11 cellular contexts compared by ENCODE assay signal in the genomic region with DNA sequence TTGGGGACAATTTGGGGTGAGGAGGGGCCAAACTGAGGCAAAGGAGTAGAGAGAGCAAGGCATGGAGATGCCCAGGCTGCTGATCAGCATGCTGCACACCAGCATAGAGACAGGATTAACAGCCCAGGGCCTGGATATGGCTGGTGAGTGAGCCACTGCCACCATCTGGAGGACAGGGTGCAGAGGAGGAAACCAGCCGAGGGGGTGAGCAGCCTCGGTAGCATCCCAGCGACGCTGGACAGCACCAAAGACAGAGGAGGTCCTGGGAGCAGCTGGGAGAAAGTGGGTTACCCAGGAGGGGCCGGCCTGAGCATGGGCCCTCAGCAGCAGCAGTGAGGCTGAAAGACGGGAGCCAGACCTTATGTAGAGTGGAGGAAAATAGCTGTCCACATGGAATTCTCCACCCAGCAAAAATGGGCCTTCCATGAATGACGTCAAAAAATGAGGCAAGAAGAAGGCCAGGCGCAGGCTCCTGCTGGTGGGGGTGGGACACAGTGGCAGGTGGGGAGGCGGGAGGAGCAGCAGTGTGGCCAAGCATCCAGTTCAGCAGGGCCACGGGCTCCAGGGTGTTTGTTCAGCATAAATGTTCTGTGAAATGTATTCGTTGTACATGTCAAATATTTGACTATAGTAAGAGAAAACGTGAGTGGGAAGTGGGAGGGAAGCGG. TPM values are rescaled to one million over a fixed set of nuclear protein-coding genes. Genes with fewer than 3 reads are reported as not detected.
A peak's percentile ranks its signal among the peaks of the same experiment; 100 is the strongest.
DNase-seq lines count a peak whose midpoint lies in the region; ATAC-seq lines count a peak whose summit lies in the region.
"Had no signal": no experiment of that assay in that cellular context is flagged by ENCODE, and none has a peak within 500 bp of the region (broad histone marks: within the 10 kb centered on the region; RNA-seq: fewer than 3 reads in every experiment).

No MANE protein-coding gene starts in this region.

- H3K27me3 Mint-ChIP-seq in stimulated activated naive CD8-positive, alpha-beta T cell treated with anti-CD3 and anti-CD28 coated beads, Interleukin-15, amount 100 ng/mL, for 72 hours: peaks cover 8% of the 10 kb centered on the region
- H3K27me3 Mint-ChIP-seq in activated T-helper 2 cell treated with anti-CD3 and anti-CD28 coated beads, Interferon-gamma antibody, Interleukin-2, Interleukin-4, amounts not matched to agents 10 μg/mL and 5 μg/mL and 100 μg/mL, durations not matched to agents 14 hours and 24 hours and 36 hours (ENCODE audit: low read depth): peaks cover 8% of the 10 kb centered on the region

- H3K27ac Mint-ChIP-seq in stimulated activated naive CD8-positive, alpha-beta T cell treated with anti-CD3 and anti-CD28 coated beads, Interleukin-15, amount 100 ng/mL, for 72 hours: no peak overlapping the region
- no peak overlapping the region for H3K27ac Mint-ChIP-seq in activated T-helper 2 cell treated with anti-CD3 and anti-CD28 coated beads, Interferon-gamma antibody, Interleukin-2, Interleukin-4, amounts not matched to agents 10 μg/mL and 5 μg/mL and 100 μg/mL, durations not matched to agents 14 hours and 24 hours and 36 hours

- no peaks in the 10 kb centered on the region for H3K9me3 Mint-ChIP-seq in stimulated activated naive CD8-positive, alpha-beta T cell treated with anti-CD3 and anti-CD28 coated beads, Interleukin-15, amount 100 ng/mL, for 72 hours
- no peaks in the 10 kb centered on the region for H3K9me3 Mint-ChIP-seq in activated T-helper 2 cell treated with anti-CD3 and anti-CD28 coated beads, Interferon-gamma antibody, Interleukin-2, Interleukin-4, amounts not matched to agents 10 μg/mL and 5 μg/mL and 100 μg/mL, durations not matched to agents 14 hours and 24 hours and 36 hours

- ATAC-seq in stimulated activated naive CD8-positive, alpha-beta T cell treated with anti-CD3 and anti-CD28 coated beads, Interleukin-15, amount 100 ng/mL, for 72 hours: peak; percentile 56
- no peak for ATAC-seq in stimulated activated naive CD8-positive, alpha-beta T cell treated with anti-CD3 and anti-CD28 coated beads, Interleukin-15, Interleukin-2, amounts not matched to agents 100 U/mL and 50 U/mL, for 24 hours
- ATAC-seq in left ventricle myocardium superior: peak; percentile 61

- intact Hi-C loops in left ventricle myocardium superior (cut with micrococcal nuclease): loop anchor here (10.0 kb wide), 1 partner anchor 219 kb away; no protein-coding TSS in a partner anchor
- intact Hi-C loops in activated T-helper 2 cell treated with anti-CD3 and anti-CD28 coated beads, Interferon-gamma antibody, Interleukin-2, Interleukin-4, amounts not matched to agents 10 μg/mL and 5 μg/mL and 100 μg/mL, durations not matched to agents 14 hours and 24 hours and 36 hours (cut with micrococcal nuclease): no loop called here

- H3K4me1 Mint-ChIP-seq in stimulated activated naive CD8-positive, alpha-beta T cell treated with anti-CD3 and anti-CD28 coated beads, Interleukin-15, amount 100 ng/mL, for 72 hours: no peaks in the 10 kb centered on the region
- no peaks in the 10 kb centered on the region for H3K4me1 Mint-ChIP-seq in activated T-helper 2 cell treated with anti-CD3 and anti-CD28 coated beads, Interferon-gamma antibody, Interleukin-2, Interleukin-4, amounts not matched to agents 10 μg/mL and 5 μg/mL and 100 μg/mL, durations not matched to agents 14 hours and 24 hours and 36 hours (ENCODE audit: low read depth)

- no peaks in the 10 kb centered on the region for H3K36me3 Mint-ChIP-seq in activated T-helper 2 cell treated with anti-CD3 and anti-CD28 coated beads, Interferon-gamma antibody, Interleukin-2, Interleukin-4, amounts not matched to agents 10 μg/mL and 5 μg/mL and 100 μg/mL, durations not matched to agents 14 hours and 24 hours and 36 hours (ENCODE audit: low read depth)

- no peak for DNase-seq in stimulated activated naive CD8-positive, alpha-beta T cell treated with anti-CD3 and anti-CD28 coated beads, Interleukin-15, amount 100 ng/mL, for 72 hours
- DNase-seq in stimulated activated naive CD8-positive, alpha-beta T cell treated with anti-CD3 and anti-CD28 coated beads, Interleukin-15, Interleukin-2, amounts not matched to agents 100 U/mL and 50 U/mL, for 24 hours: no peak
- DNase-seq in NCI-H345 treated with DMSO at 0.1 percent for 48 hours (lab: John Stamatoyannopoulos, UW; ENCODE audit: unreplicated experiment) (peak; percentile 75), left ventricle myocardium superior (no peak), T-helper 2 cell (no peak), cerebellar cortex (ENCODE audit: low spot score) (no peak), amniotic stem cell (lab: John Stamatoyannopoulos, UW) (no peak)
- no peak for DNase-seq in activated T-helper 2 cell treated with anti-CD3 and anti-CD28 coated beads, Interferon-gamma antibody, Interleukin-2, Interleukin-4, amounts not matched to agents 10 μg/mL and 5 μg/mL and 100 μg/mL, durations not matched to agents 14 hours and 24 hours and 36 hours (ENCODE audit: low spot score)
- DNase-seq: dermis blood vessel endothelial cell, NCI-H1048, psoas muscle had no signal

- no peak overlapping the region for H3K4me3 Mint-ChIP-seq in stimulated activated naive CD8-positive, alpha-beta T cell treated with anti-CD3 and anti-CD28 coated beads, Interleukin-15, amount 100 ng/mL, for 72 hours
- no peak overlapping the region for H3K4me3 Mint-ChIP-seq in activated T-helper 2 cell treated with anti-CD3 and anti-CD28 coated beads, Interferon-gamma antibody, Interleukin-2, Interleukin-4, amounts not matched to agents 10 μg/mL and 5 μg/mL and 100 μg/mL, durations not matched to agents 14 hours and 24 hours and 36 hours (ENCODE audit: low read depth)

RNA-seq across cellular contexts. Expression of a gene that starts 16.7 kb away (rescaled TPM):
- 8.4 TPM for total RNA-seq in left ventricle myocardium superior
- 0.21 and 0.59 TPM in 2 replicates for total RNA-seq in activated T-helper 2 cell treated with anti-CD3 and anti-CD28 coated beads, Interferon-gamma antibody, Interleukin-2, Interleukin-4, amounts not matched to agents 10 μg/mL and 5 μg/mL and 100 μg/mL, durations not matched to agents 14 hours and 24 hours and 36 hours

RNA-seq across cellular contexts. Expression of a gene that starts 44.7 kb away (rescaled TPM):
- total RNA-seq in left ventricle myocardium superior: 7.7 TPM
- 25.2 and 25.6 TPM in 2 replicates for total RNA-seq in activated T-helper 2 cell treated with anti-CD3 and anti-CD28 coated beads, Interferon-gamma antibody, Interleukin-2, Interleukin-4, amounts not matched to agents 10 μg/mL and 5 μg/mL and 100 μg/mL, durations not matched to agents 14 hours and 24 hours and 36 hours
